Comparison of ENCODE assay signal across 13 cellular contexts in the genomic region with DNA sequence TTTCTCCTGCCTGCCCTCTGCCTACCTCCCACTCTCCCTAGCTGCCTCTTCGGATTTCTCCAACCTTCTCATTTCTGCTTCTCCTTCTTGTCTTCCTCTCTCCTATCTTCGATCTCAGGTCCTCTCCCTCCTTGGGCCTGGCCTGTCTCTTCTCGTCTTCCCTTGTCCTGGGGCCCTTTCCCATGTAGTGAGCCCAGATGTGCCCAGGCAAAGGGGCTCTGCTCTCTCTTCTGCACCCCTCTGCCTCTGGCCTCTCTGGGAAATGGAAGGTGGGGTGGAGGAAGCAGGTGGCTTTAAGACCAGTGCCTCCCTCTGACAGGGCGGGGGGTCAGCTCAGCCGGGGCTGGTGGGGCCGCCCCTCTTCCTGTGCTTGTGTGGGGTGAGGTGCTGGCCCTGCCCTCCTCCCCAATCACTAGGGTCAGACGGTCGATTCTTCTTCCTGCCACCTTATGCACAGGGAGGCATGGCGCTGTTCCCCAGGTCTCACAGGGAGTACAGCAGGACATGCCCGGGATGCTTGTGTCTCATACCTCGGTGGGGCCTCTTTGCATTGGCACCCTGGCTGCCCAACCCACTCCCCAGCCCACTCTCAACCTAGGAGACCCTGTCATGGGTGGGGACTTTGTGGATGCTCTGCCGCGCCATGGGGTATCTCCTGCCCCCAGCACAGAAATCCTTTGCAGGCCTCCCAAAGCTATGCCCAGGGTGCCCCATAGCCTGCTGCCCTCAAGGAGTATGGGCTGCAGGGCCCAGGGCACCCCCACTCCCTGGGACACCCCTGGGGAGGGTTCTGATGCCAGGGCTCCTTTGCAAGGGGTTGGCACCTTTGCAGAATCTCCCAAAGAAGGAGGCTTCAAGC.
DNase-seq lines count a peak whose midpoint lies in the region; ATAC-seq and TF ChIP-seq lines count a peak whose summit lies in the region.
"Had no signal": no experiment of that assay in that cellular context is flagged by ENCODE, and none has a peak within 500 bp of the region (broad histone marks: within the 10 kb centered on the region; RNA-seq: fewer than 3 reads in every experiment).

No MANE protein-coding gene starts in this region.

- H3K4me3 ChIP-seq in mesenchymal stem cell (ENCODE audit: insufficient read depth in 1 of 2, low read depth in 1 of 2, low read length in 2 of 2) (no peak overlapping the region), spleen (no peak overlapping the region), WERI-Rb-1 (ENCODE audit: low read depth, low read length) (no peak overlapping the region)
- H3K4me3 ChIP-seq: HAP-1 had no signal

- no peak overlapping the region for H2BK12ac ChIP-seq in mesenchymal stem cell (ENCODE audit: low read length in 2 of 2)

- H3K4me3 Mint-ChIP-seq in Calu3 (ENCODE audit: low read depth, unreplicated experiment) (peak overlapping the region; percentile 61), HFFc6 (no peak overlapping the region)
- no peak overlapping the region for H3K4me3 Mint-ChIP-seq in central memory CD8-positive, alpha-beta T cell
- H3K4me3 Mint-ChIP-seq: activated naive CD4-positive, alpha-beta T cell treated with anti-CD3 and anti-CD28 coated beads for 36 hours had no signal

- H3K27ac Mint-ChIP-seq in Calu3 (ENCODE audit: unreplicated experiment) (peak overlapping the region; percentile 93), HFFc6 (no peak overlapping the region)
- H3K27ac Mint-ChIP-seq in central memory CD8-positive, alpha-beta T cell (ENCODE audit: low read depth): peak overlapping the region; percentile 36
- H3K27ac Mint-ChIP-seq: activated naive CD4-positive, alpha-beta T cell treated with anti-CD3 and anti-CD28 coated beads for 36 hours had no signal

- H3K27me3 Mint-ChIP-seq in Calu3 (ENCODE audit: unreplicated experiment): no peaks in the 10 kb centered on the region
- H3K27me3 Mint-ChIP-seq in central memory CD8-positive, alpha-beta T cell: no peaks in the 10 kb centered on the region
- H3K27me3 Mint-ChIP-seq in HFFc6 (ENCODE audit: insufficient read depth): peaks cover 3% of the 10 kb centered on the region

- H3K4ac ChIP-seq in mesenchymal stem cell (ENCODE audit: low read depth in 1 of 2, low read length in 2 of 2): no peak overlapping the region

- no peak for TF ChIP-seq CTCF in Calu3 (IDR thresholded peaks at IDR 0.05; ENCODE audit: unreplicated experiment)
- TF ChIP-seq CTCF in spleen (IDR thresholded peaks at IDR 0.05 in 8 of 11, conservative IDR thresholded peaks at IDR 0.05 in 3 of 11): no peak
- TF ChIP-seq CTCF in HFFc6 (IDR thresholded peaks at IDR 0.05): no peak
- no peak for TF ChIP-seq CTCF in WERI-Rb-1 (IDR thresholded peaks at IDR 0.05; ENCODE audit: low read depth, low read length)

- H3K27ac ChIP-seq in mesenchymal stem cell (ENCODE audit: low read length, poor library complexity, severe bottlenecking) (no peak overlapping the region), spleen (no peak overlapping the region), WERI-Rb-1 (no peak overlapping the region)

- TF ChIP-seq POLR2A in spleen (IDR thresholded peaks at IDR 0.05): no peak

- no peak overlapping the region for H2BK5ac ChIP-seq in mesenchymal stem cell (ENCODE audit: low read depth, low read length, poor library complexity, severe bottlenecking)

- H2BK15ac ChIP-seq in mesenchymal stem cell (ENCODE audit: low read depth, poor library complexity, severe bottlenecking): no peak overlapping the region

- no peak overlapping the region for H3K23ac ChIP-seq in mesenchymal stem cell (ENCODE audit: low read length in 2 of 2)

- H4K8ac ChIP-seq in mesenchymal stem cell (ENCODE audit: low read length): no peak overlapping the region

- intact Hi-C loops in Calu3 (cut with micrococcal nuclease; ENCODE audit: unreplicated experiment) (loop anchor here (1.0 to 2.0 kb wide), 2 partner anchors 17 to 27 kb away; no protein-coding TSS in a partner anchor), spleen (cut with DNase I; ENCODE audit: low total_unique reads) (no loop called here)

- no peaks in the 10 kb centered on the region for H3K79me1 ChIP-seq in mesenchymal stem cell (replicated peaks; ENCODE audit: low read length, poor library complexity, severe bottlenecking)

- H3K9me3 Mint-ChIP-seq in Calu3 (ENCODE audit: low read depth, unreplicated experiment) (peaks cover 5% of the 10 kb centered on the region), HFFc6 (peaks cover 9% of the 10 kb centered on the region)
- H3K9me3 Mint-ChIP-seq in central memory CD8-positive, alpha-beta T cell: peaks cover 9% of the 10 kb centered on the region
- H3K9me3 Mint-ChIP-seq: activated naive CD4-positive, alpha-beta T cell treated with anti-CD3 and anti-CD28 coated beads for 36 hours had no signal

- H3K18ac ChIP-seq in mesenchymal stem cell (ENCODE audit: low read depth in 1 of 2, low read length in 2 of 2): no peak overlapping the region

- no peak overlapping the region for H4K91ac ChIP-seq in mesenchymal stem cell (ENCODE audit: low read length)

- DNase-seq in Calu3 (peak; percentile 57), mesenchymal stem cell (no peak), spleen (peak; percentile 43), HFFc6 (no peak), WERI-Rb-1 (no peak)
- no peak for DNase-seq in central memory CD8-positive, alpha-beta T cell (ENCODE audit: low spot score in 2 of 2)
- DNase-seq: activated naive CD4-positive, alpha-beta T cell treated with anti-CD3 and anti-CD28 coated beads for 36 hours; effector memory CD4-positive, alpha-beta T cell; NCI-H1436; SHP77 treated with DMSO at 0.1 percent for 48 hours had no signal

- H2AFZ ChIP-seq in mesenchymal stem cell (ENCODE audit: low read depth, low read length): no peak overlapping the region

- H3K14ac ChIP-seq in mesenchymal stem cell (ENCODE audit: low read length in 2 of 2): no peak overlapping the region

- TSS peak; percentile 95 for BruUV-seq in Calu3 (replicated peaks; lab: Mats Ljungman, UMichigan)

- WGBS in mesenchymal stem cell: 90% methylated on average over 12 of the region's 13 CpGs
- WGBS in spleen, 5 donors: 45 to 62% (median 53%) methylated on average over 13 of the region's 13 CpGs

- ATAC-seq in central memory CD8-positive, alpha-beta T cell (replicated peaks; ENCODE audit: extremely low read depth, poor library complexity, severe bottlenecking): no peak
- ATAC-seq in GM19395 (IDR thresholded peaks at IDR 0.05; ENCODE audit: unreplicated experiment) (no peak), esophagus mucosa (no peak)

- H3K9me3 ChIP-seq in mesenchymal stem cell (ENCODE audit: control insufficient read depth, low read length): peaks cover 8% of the 10 kb centered on the region
- H3K9me3 ChIP-seq in spleen: peaks cover 0 to 9% (median 5%) of the 10 kb centered on the region in 8 donors
- peaks cover 5% of the 10 kb centered on the region for H3K9me3 ChIP-seq in WERI-Rb-1 (ENCODE audit: severe bottlenecking)
- H3K9me3 ChIP-seq: HAP-1 had no signal

- CTCF ChIA-PET in Calu3 (lab: Charles Lee): interaction anchor here (0.9 to 3.4 kb wide), 9 partner anchors 9 to 163 kb away, joined by 3 to 30 read pairs (median 5); no protein-coding TSS in a partner anchor

- H3K4me1 Mint-ChIP-seq in Calu3 (ENCODE audit: low read depth, unreplicated experiment) (peaks cover 86% of the 10 kb centered on the region), HFFc6 (ENCODE audit: low read depth) (peaks cover 10% of the 10 kb centered on the region; the same call in 1 of the 2 replicates)
- peaks cover 6% of the 10 kb centered on the region for H3K4me1 Mint-ChIP-seq in central memory CD8-positive, alpha-beta T cell

- H2BK120ac ChIP-seq in mesenchymal stem cell (ENCODE audit: low read depth, low read length): no peak overlapping the region

- H3K36me3 ChIP-seq in mesenchymal stem cell (ENCODE audit: control insufficient read depth in 1 of 2, insufficient read depth in 2 of 2, low read depth in 1 of 2, low read length in 2 of 2): no peaks in the 10 kb centered on the region
- H3K36me3 ChIP-seq in spleen: no peaks in the 10 kb centered on the region
- H3K36me3 ChIP-seq in WERI-Rb-1: no peaks in the 10 kb centered on the region
- H3K36me3 ChIP-seq: HAP-1 had no signal

- peaks cover 18% of the 10 kb centered on the region for H3K4me1 ChIP-seq in mesenchymal stem cell (ENCODE audit: control insufficient read depth, insufficient read depth, low read depth, low read length)
- peaks cover 0 to 27% (median 0%) of the 10 kb centered on the region in 6 donors for H3K4me1 ChIP-seq in spleen
- H3K4me1 ChIP-seq: HAP-1 had no signal

- H3K36me3 Mint-ChIP-seq in Calu3 (ENCODE audit: insufficient read depth, unreplicated experiment) (peaks cover 54% of the 10 kb centered on the region), HFFc6 (ENCODE audit: low read depth) (peaks cover 9% of the 10 kb centered on the region)
- peaks cover 3% of the 10 kb centered on the region for H3K36me3 Mint-ChIP-seq in central memory CD8-positive, alpha-beta T cell (ENCODE audit: insufficient read depth)

- H3K27me3 ChIP-seq in mesenchymal stem cell (ENCODE audit: control insufficient read depth in 1 of 2, insufficient read depth in 1 of 2, low read length in 2 of 2) (no peaks in the 10 kb centered on the region), spleen (replicated peaks in 1 of 7) (peaks cover 0 to 7% (median 0%) of the 10 kb centered on the region in 7 donors), WERI-Rb-1 (ENCODE audit: insufficient read depth, low read depth, severe bottlenecking) (no peaks in the 10 kb centered on the region)

- H3K9ac ChIP-seq in mesenchymal stem cell (ENCODE audit: low read length): no peak overlapping the region

- H2AK5ac ChIP-seq in mesenchymal stem cell (ENCODE audit: low read length, severe bottlenecking): peak overlapping the region; percentile 24

- H3K4me2 ChIP-seq in mesenchymal stem cell (ENCODE audit: low read length, poor library complexity, severe bottlenecking): no peak overlapping the region

Comparison
In these comparisons a context has a peak if more than half of its experiments do, and no peak if none do; other contexts are left out.
1. DNase-seq: peak in Calu3 (single experiment) and spleen (single experiment); none in central memory CD8-positive, alpha-beta T cell (0 of 2), mesenchymal stem cell (single experiment), HFFc6 (single experiment) and WERI-Rb-1 (single experiment).